Comparison of ENCODE assay signal across 1 cellular context in the genomic region with DNA sequence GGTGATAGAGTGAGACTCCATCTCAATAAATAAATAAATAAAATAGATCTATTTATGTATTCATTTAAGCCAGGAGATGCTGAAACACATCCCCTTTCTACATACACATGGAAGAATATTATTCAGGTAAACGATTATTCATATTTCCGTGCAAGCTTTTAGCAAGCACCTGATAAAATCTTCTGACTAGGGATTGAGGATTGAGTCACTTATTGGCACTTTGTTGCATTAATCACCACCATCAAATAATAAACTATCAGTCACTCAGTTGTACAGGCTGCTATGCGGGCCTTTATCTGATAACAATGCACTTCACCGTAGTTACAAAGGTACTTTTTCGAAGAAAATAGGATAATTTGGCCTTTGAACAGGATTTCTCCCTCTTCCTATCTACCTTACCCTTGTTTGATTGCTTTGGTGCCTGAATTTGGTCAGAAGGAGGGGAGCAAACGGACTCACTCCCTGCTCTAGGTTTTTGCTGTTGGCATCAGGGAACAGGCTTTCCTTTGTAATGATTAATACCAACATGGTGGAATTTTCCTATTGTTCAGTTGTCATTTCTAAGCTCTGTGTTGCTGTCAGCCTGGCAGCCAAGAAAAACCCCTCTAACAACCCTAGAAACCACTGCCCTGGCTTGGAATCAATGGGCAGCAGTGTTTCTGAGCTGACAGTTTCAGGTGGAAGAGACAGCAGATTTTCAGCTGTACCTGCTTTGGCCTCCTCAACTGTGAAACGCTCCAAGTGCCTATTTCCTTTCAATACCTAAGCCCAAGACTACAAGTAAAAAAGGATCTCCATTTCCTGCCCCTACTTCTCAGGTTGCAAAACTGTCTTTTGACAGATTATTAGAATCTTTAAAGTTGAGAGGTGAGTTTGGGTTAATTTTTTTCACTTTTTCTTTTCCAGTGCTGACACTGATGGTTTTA.
TF ChIP-seq lines count a peak whose summit lies in the region.

No MANE protein-coding gene starts in this region.

TF ChIP-seq in H1, 55 proteins besides CTCF, POLR2A, EP300 and RAD21:
- no peak for TF ChIP-seq PHF8 (conservative IDR thresholded peaks at IDR 0.05; ENCODE audit: low read depth, low read length)
- no peak for TF ChIP-seq JUND (IDR thresholded peaks at IDR 0.05; ENCODE audit: low read length)
- TF ChIP-seq RBBP5 (IDR thresholded peaks at IDR 0.05; ENCODE audit: borderline replicate concordance, low read depth, low read length), result no peak
- TF ChIP-seq CHD2 (IDR thresholded peaks at IDR 0.05; ENCODE audit: low read length), result no peak
- no peak for TF ChIP-seq CREB1 (IDR thresholded peaks at IDR 0.05)
- no peak for TF ChIP-seq TBP (IDR thresholded peaks at IDR 0.05; ENCODE audit: low read depth, low read length)
- no peak for TF ChIP-seq KDM5A (IDR thresholded peaks at IDR 0.05; ENCODE audit: low read length)
- no peak for TF ChIP-seq ZNF274 (IDR thresholded peaks at IDR 0.05; ENCODE audit: borderline replicate concordance, extremely low read depth, low read length)
- TF ChIP-seq GABPA (IDR thresholded peaks at IDR 0.05; ENCODE audit: borderline replicate concordance, insufficient read depth, low read length), result no peak
- no peak for TF ChIP-seq SAP30 (IDR thresholded peaks at IDR 0.05; ENCODE audit: insufficient read depth, insufficient replicate concordance, low read length)
- no peak for TF ChIP-seq YY1 (IDR thresholded peaks at IDR 0.05; ENCODE audit: low read depth, low read length)
- TF ChIP-seq CTBP2 (IDR thresholded peaks at IDR 0.05; ENCODE audit: borderline replicate concordance, insufficient read depth, insufficient read length, low read length), result no peak
- TF ChIP-seq ASH2L (IDR thresholded peaks at IDR 0.05; ENCODE audit: low read length), result no peak
- no peak for TF ChIP-seq HDAC2 (IDR thresholded peaks at IDR 0.05; ENCODE audit: borderline replicate concordance in 1 of 2, low read depth in 2 of 2, low read length in 2 of 2)
- no peak for TF ChIP-seq CBX8 (IDR thresholded peaks at IDR 0.05; ENCODE audit: borderline replicate concordance, low read depth, low read length)
- no peak for TF ChIP-seq NANOG (IDR thresholded peaks at IDR 0.05; ENCODE audit: insufficient read depth, low read depth, low read length, poor library complexity, severe bottlenecking)
- TF ChIP-seq KDM1A (IDR thresholded peaks at IDR 0.05; ENCODE audit: borderline replicate concordance, low read length), result no peak
- no peak for TF ChIP-seq CEBPB (IDR thresholded peaks at IDR 0.05; ENCODE audit: low read depth, low read length)
- no peak for TF ChIP-seq TAF1 (IDR thresholded peaks at IDR 0.05; ENCODE audit: low read depth, low read length)
